In genomic region chr6:87259791-87260190, GRCh38 we compare ENCODE assay signal across 30 cellular contexts.
"Had no signal": no experiment of that assay in that cellular context is flagged by ENCODE, and none has a peak within 500 bp of the region (broad histone marks: within the 10 kb centered on the region; RNA-seq: fewer than 3 reads in every experiment).

No MANE protein-coding gene starts in this region.

- H3K4me3 Mint-ChIP-seq: activated T-helper 1 cell treated with anti-CD3 and anti-CD28 coated beads, Interleukin-12 subunit alpha, Interleukin-12 subunit beta, Interleukin-2, Interleukin-4 antibody, amounts not matched to agents 30 ng/mL and 10 ng/mL and 1 ng/mL, durations not matched to agents 14 hours and 24 hours and 36 hours; naive thymus-derived CD8-positive, alpha-beta T cell; neural crest cell; stimulated activated naive B cell treated with anti-CD40 and anti-IgM and Interleukin-4, amounts not matched to agents 10 μg/mL and 1 μg/mL and 100 μg/mL, for 72 hours; T-helper 1 cell treated with Interleukin-12 subunit alpha and Interleukin-12 subunit beta and Interleukin-4 antibody, amounts not matched to agents 30 μg/mL and 1 μg/mL, for 36 hours had no signal

- H3K4me3 ChIP-seq: cardiac muscle cell, colonic mucosa, left lung, lower lobe of right lung, pancreas, psoas muscle, smooth muscle cell, tibial nerve had no signal

- H3K27ac Mint-ChIP-seq: activated T-helper 1 cell treated with anti-CD3 and anti-CD28 coated beads, Interleukin-12 subunit alpha, Interleukin-12 subunit beta, Interleukin-2, Interleukin-4 antibody, amounts not matched to agents 30 ng/mL and 10 ng/mL and 1 ng/mL, durations not matched to agents 14 hours and 24 hours and 36 hours; stimulated activated naive B cell treated with anti-CD40 and anti-IgM and Interleukin-4, amounts not matched to agents 10 μg/mL and 1 μg/mL and 100 μg/mL, for 72 hours; T-helper 1 cell treated with Interleukin-12 subunit alpha and Interleukin-12 subunit beta and Interleukin-4 antibody, amounts not matched to agents 30 μg/mL and 1 μg/mL, for 36 hours had no signal

- DNase-seq: activated CD4-positive, alpha-beta T cell treated with anti-CD3 and anti-CD28 coated beads, Interleukin-2, amount 50 U/mL, for 1 hour; activated CD4-positive, CD25-positive, alpha-beta regulatory T cell treated with anti-CD3 and anti-CD28 coated beads, Interleukin-2, amount 50 U/mL, for 72 hours; activated gamma-delta T cell; activated naive CD4-positive, alpha-beta T cell treated with anti-CD3 and anti-CD28 coated beads, Interleukin-2, amount 50 U/mL, for 16 hours; activated T-cell treated with anti-CD3 and anti-CD28 coated beads for 4 hours; anterior cingulate cortex; cerebellar nuclear complex; colonic mucosa; effector CD8-positive, alpha-beta T cell; kidney glomerular epithelial cell; left lung; lower lobe of right lung; mesenchymal stem cell; naive thymus-derived CD8-positive, alpha-beta T cell; nucleus accumbens; pancreas; psoas muscle; stimulated activated CD4-positive, alpha-beta T cell treated with anti-CD3 and anti-CD28 coated beads, Interleukin-1b, Interleukin-23, amount 100 ng/mL, for 48 hours; stimulated activated CD4-positive, alpha-beta T cell treated with anti-CD3 and anti-CD28 coated beads, Interleukin-4, amount 100 ng/mL, for 4 hours; stimulated activated CD8-positive, alpha-beta memory T cell treated with anti-CD3 and anti-CD28 coated beads, Interleukin-4, amount 100 ng/mL, for 48 hours; stimulated activated naive B cell treated with anti-CD40 and anti-IgM and Interleukin-4, amounts not matched to agents 10 μg/mL and 1 μg/mL and 100 μg/mL, for 72 hours; T1000 had no signal

- H3K27me3 ChIP-seq: cardiac muscle cell, colonic mucosa, left lung, pancreas, tibial nerve had no signal

- H3K4me1 Mint-ChIP-seq: neural crest cell had no signal

- H3K27me3 Mint-ChIP-seq: naive thymus-derived CD8-positive, alpha-beta T cell; stimulated activated naive B cell treated with anti-CD40 and anti-IgM and Interleukin-4, amounts not matched to agents 10 μg/mL and 1 μg/mL and 100 μg/mL, for 72 hours had no signal

- ATAC-seq: left lung; lower lobe of right lung; naive thymus-derived CD8-positive, alpha-beta T cell; pancreas; psoas muscle; stimulated activated naive B cell treated with anti-CD40 and anti-IgM and Interleukin-4, amounts not matched to agents 10 μg/mL and 1 μg/mL and 100 μg/mL, for 72 hours had no signal

- H3K4me1 ChIP-seq: colonic mucosa, left lung, lower lobe of right lung, psoas muscle, tibial nerve had no signal

- H3K9me3 Mint-ChIP-seq: activated T-helper 1 cell treated with anti-CD3 and anti-CD28 coated beads, Interleukin-12 subunit alpha, Interleukin-12 subunit beta, Interleukin-2, Interleukin-4 antibody, amounts not matched to agents 30 ng/mL and 10 ng/mL and 1 ng/mL, durations not matched to agents 14 hours and 24 hours and 36 hours; neural crest cell; T-helper 1 cell treated with Interleukin-12 subunit alpha and Interleukin-12 subunit beta and Interleukin-4 antibody, amounts not matched to agents 30 μg/mL and 1 μg/mL, for 36 hours had no signal

- FAIRE-seq: endometrium, frontal cortex, pancreas had no signal

- H3K9me3 ChIP-seq: colonic mucosa, left lung, lower lobe of right lung, pancreas, psoas muscle had no signal

- H3K27ac ChIP-seq: cardiac muscle cell, colonic mucosa, left lung, lower lobe of right lung, pancreas, psoas muscle, tibial nerve had no signal
